ENCODE assay signal across 28 cellular contexts in genomic region chr3:96831175-96831574, GRCh38. TPM values are rescaled to one million over a fixed set of nuclear protein-coding genes. Genes with fewer than 3 reads are reported as not detected.
DNase-seq lines count a peak whose midpoint lies in the region; ATAC-seq, FAIRE-seq and TF ChIP-seq lines count a peak whose summit lies in the region.
"Had no signal": no experiment of that assay in that cellular context is flagged by ENCODE, and none has a peak within 500 bp of the region (broad histone marks: within the 10 kb centered on the region; RNA-seq: fewer than 3 reads in every experiment).

No MANE protein-coding gene starts in this region.

- intact Hi-C loops in aorta (cut with DNase I) = no loop called here

- no peak for FAIRE-seq in GM19239 (lab: Jason Lieb, UNC)
- FAIRE-seq: GM12891 had no signal

- DNase-seq in NCI-H1105 treated with DMSO at 0.1 percent for 48 hours (lab: John Stamatoyannopoulos, UW) (peak; percentile 32), NCI-H524 (lab: John Stamatoyannopoulos, UW) (peak; percentile 89 to 96), epithelial cell of esophagus (ENCODE audit: low read depth) (peak; percentile 17), retinal pigment epithelial cell (ENCODE audit: low read depth) (peak; percentile 11), HCEC 1CT (no peak), aorta (no peak), GM19239 (ENCODE audit: insufficient read length, low spot score) (no peak)
- DNase-seq: C1 segment of cervical spinal cord; CD4-positive, alpha-beta memory T cell; COR-L47; DMS79 treated with DMSO at 0.1 percent for 48 hours; GF-D8; H9; HFFc6; IMR-90; NCI-H1048; NCI-H1436; NCI-H187; NCI-H510A; NCI-H748 treated with DMSO at 0.1 percent for 48 hours; RPMI8226; SHP77; T-cell had no signal

- no peaks in the 10 kb centered on the region for H3K4me1 ChIP-seq in aorta (ENCODE audit: control insufficient read depth in 1 of 2, insufficient read depth in 2 of 2, low read length in 2 of 2)

- H3K9me3 ChIP-seq in aorta (ENCODE audit: control insufficient read depth, low read length) = no peaks in the 10 kb centered on the region

- H3K4me3 ChIP-seq in epithelial cell of esophagus (ENCODE audit: low read length) = no peak overlapping the region
- H3K4me3 ChIP-seq in retinal pigment epithelial cell (ENCODE audit: low read length) = no peak overlapping the region
- no peak overlapping the region for H3K4me3 ChIP-seq in aorta (ENCODE audit: low read length in 2 of 2)
- H3K4me3 ChIP-seq: GM23338 had no signal

- no peaks in the 10 kb centered on the region for H3K27me3 ChIP-seq in aorta (ENCODE audit: control insufficient read depth in 1 of 2, insufficient read depth in 2 of 2, low read length in 1 of 2)

- WGBS in aorta, 2 donors = 54 to 58% methylated on average over 2 of the region's 2 CpGs

- TF ChIP-seq CTCF in epithelial cell of esophagus (IDR thresholded peaks at IDR 0.05; ENCODE audit: insufficient read depth, low read depth, low read length, missing control alignments) (no peak), retinal pigment epithelial cell (conservative IDR thresholded peaks at IDR 0.05; ENCODE audit: low read depth, low read length) (no peak)

- H3K27ac ChIP-seq in aorta (ENCODE audit: low read depth in 1 of 2, low read length in 2 of 2) = no peak overlapping the region
- H3K27ac ChIP-seq: KMS-11 had no signal

- no peaks in the 10 kb centered on the region for H3K36me3 ChIP-seq in aorta (ENCODE audit: control insufficient read depth in 1 of 2, insufficient read depth in 2 of 2, low read length in 1 of 2)

- ATAC-seq in aorta (ENCODE audit: low FRiP score) = no peak
- ATAC-seq: GM23338, T-cell had no signal

RNA-seq across cellular contexts. Expression of gene EPHA6, which starts 16.8 kb away (rescaled TPM):
- total RNA-seq in aorta = 1 to 10 TPM; 1.8 to 2.8 TPM
- polyA plus RNA-seq in aorta = under 1 TPM in 1 of 2 donors, not detected in 1; 0.33 TPM
- total RNA-seq: A673; CD4-positive, alpha-beta memory T cell; HFFc6; IMR-90; SK-MEL-5; T-cell had no signal
- polyA plus RNA-seq: CD4-positive, alpha-beta memory T cell; IMR-90 had no signal

Comparison
In these comparisons a context has a peak if more than half of its experiments do, and no peak if none do; other contexts are left out.
1. DNase-seq: peak in NCI-H1105 treated with DMSO at 0.1 percent for 48 hours (single experiment), NCI-H524 (2 of 2), epithelial cell of esophagus (single experiment) and retinal pigment epithelial cell (single experiment); none in HCEC 1CT (single experiment), aorta (0 of 2) and GM19239 (single experiment).